ENCODE assay signal across 9 cellular contexts in genomic region chr12:94561943-94562411, GRCh38.
A peak's percentile ranks its signal among the peaks of the same experiment; 100 is the strongest.
DNase-seq lines count a peak whose midpoint lies in the region; ATAC-seq and TF ChIP-seq lines count a peak whose summit lies in the region.
"Had no signal": no experiment of that assay in that cellular context is flagged by ENCODE, and none has a peak within 500 bp of the region (broad histone marks: within the 10 kb centered on the region; RNA-seq: fewer than 3 reads in every experiment).

No MANE protein-coding gene starts in this region.

- H3K27me3 ChIP-seq in OCI-LY3 (ENCODE audit: low read depth, low read length) = no peaks in the 10 kb centered on the region

- H3K27ac ChIP-seq in OCI-LY3 (ENCODE audit: low read length) = peak overlapping the region; percentile 93

- H3K4me1 ChIP-seq in OCI-LY3 (ENCODE audit: low read length) = peaks cover 77% of the 10 kb centered on the region

- H3K27me3 Mint-ChIP-seq in chondrocyte (ENCODE audit: low read depth) = peaks cover 19% of the 10 kb centered on the region

- peaks cover 4% of the 10 kb centered on the region for H3K9me3 Mint-ChIP-seq in chondrocyte (ENCODE audit: low read depth)

- ATAC-seq in HG02759 (IDR thresholded peaks at IDR 0.05; ENCODE audit: unreplicated experiment) = peak; percentile 80

- H3K4me2 ChIP-seq in OCI-LY3 (ENCODE audit: low read length) = peak overlapping the region; percentile 75

- peak overlapping the region; percentile 52 for H3K9ac ChIP-seq in OCI-LY3 (ENCODE audit: low read length)

- no peak overlapping the region for H3K4me3 Mint-ChIP-seq in chondrocyte (ENCODE audit: unreplicated experiment)
- H3K4me3 Mint-ChIP-seq: CD4-positive, CD25-positive, alpha-beta regulatory T cell had no signal

- H3K4me3 ChIP-seq in OCI-LY3 (ENCODE audit: low read length) = peak overlapping the region; percentile 51

- no peaks in the 10 kb centered on the region for H3K79me2 ChIP-seq in OCI-LY3 (ENCODE audit: low read length)

- TF ChIP-seq CTCF in OCI-LY3 (IDR thresholded peaks at IDR 0.05; ENCODE audit: low read depth, low read length) (no peak), chondrocyte (IDR thresholded peaks at IDR 0.05) (no peak)

- peaks cover 17% of the 10 kb centered on the region for H3K4me1 Mint-ChIP-seq in chondrocyte (ENCODE audit: low read depth)
- H3K4me1 Mint-ChIP-seq: CD4-positive, CD25-positive, alpha-beta regulatory T cell had no signal

- DNase-seq in activated CD4-positive, alpha-beta T cell treated with anti-CD3 and anti-CD28 coated beads for 48 hours = peak; percentile 10
- DNase-seq in activated CD4-positive, alpha-beta T cell treated with anti-CD3 and anti-CD28 coated beads, Interleukin-2, amount 50 U/mL, for 4 hours = no peak
- DNase-seq in hippocampal formation (lab: John Stamatoyannopoulos, UW) (peak; percentile 79 to 80), chondrocyte (ENCODE audit: low spot score) (no peak), HCEC 1CT (no peak)
- DNase-seq in activated CD4-positive, alpha-beta T cell treated with anti-CD3 and anti-CD28 coated beads, Interleukin-2, amount 50 U/mL, for 1 hour = no peak

- no peaks in the 10 kb centered on the region for H3K9me3 ChIP-seq in OCI-LY3 (ENCODE audit: insufficient read depth, low read length)

- no peaks in the 10 kb centered on the region for H3K36me3 Mint-ChIP-seq in chondrocyte (ENCODE audit: low read depth)
- H3K36me3 Mint-ChIP-seq: CD4-positive, CD25-positive, alpha-beta regulatory T cell had no signal

- no peak overlapping the region for H2AFZ ChIP-seq in OCI-LY3 (ENCODE audit: low read depth, low read length)

- no peaks in the 10 kb centered on the region for H3K36me3 ChIP-seq in OCI-LY3 (replicated peaks; ENCODE audit: low read depth, low read length)

- no peaks in the 10 kb centered on the region for H4K20me1 ChIP-seq in OCI-LY3 (ENCODE audit: insufficient read depth, low read length)

- no peak overlapping the region for H3K27ac Mint-ChIP-seq in chondrocyte (ENCODE audit: unreplicated experiment)
- H3K27ac Mint-ChIP-seq: CD4-positive, CD25-positive, alpha-beta regulatory T cell had no signal

Comparison
In these comparisons a context has a peak if more than half of its experiments do, and no peak if none do; other contexts are left out.
1. DNase-seq: peak in activated CD4-positive, alpha-beta T cell treated with anti-CD3 and anti-CD28 coated beads for 48 hours (single experiment) and hippocampal formation (2 of 2); none in activated CD4-positive, alpha-beta T cell treated with anti-CD3 and anti-CD28 coated beads, Interleukin-2, amount 50 U/mL, for 4 hours (0 of 2), activated CD4-positive, alpha-beta T cell treated with anti-CD3 and anti-CD28 coated beads, Interleukin-2, amount 50 U/mL, for 1 hour (single experiment), chondrocyte (single experiment) and HCEC 1CT (single experiment).